14 cellular contexts compared by ENCODE assay signal in genomic region chr15:88603885-88604284, GRCh38. TPM values are rescaled to one million over a fixed set of nuclear protein-coding genes. Genes with fewer than 3 reads are reported as not detected.
A peak's percentile ranks its signal among the peaks of the same experiment; 100 is the strongest.
DNase-seq lines count a peak whose midpoint lies in the region; ATAC-seq and TF ChIP-seq lines count a peak whose summit lies in the region.
"Had no signal": no experiment of that assay in that cellular context is flagged by ENCODE, and none has a peak within 500 bp of the region (broad histone marks: within the 10 kb centered on the region; RNA-seq: fewer than 3 reads in every experiment).

No MANE protein-coding gene starts in this region.

- H3K27me3 Mint-ChIP-seq in HFFc6 (ENCODE audit: insufficient read depth) (peaks cover 47% of the 10 kb centered on the region), neural crest cell (ENCODE audit: low read depth) (peaks cover 91% of the 10 kb centered on the region)

- H3K4me3 Mint-ChIP-seq in HFFc6 (no peak overlapping the region), neural crest cell (peak overlapping the region; percentile 78)

- H3K4me1 Mint-ChIP-seq in HFFc6 (ENCODE audit: low read depth) (peaks cover 5% of the 10 kb centered on the region; the same call in 1 of the 2 replicates), neural crest cell (peaks cover 39% of the 10 kb centered on the region)

- H3K36me3 Mint-ChIP-seq in HFFc6 (ENCODE audit: low read depth) (peaks cover 4% of the 10 kb centered on the region; the same call in 1 of the 2 replicates), neural crest cell (ENCODE audit: low read depth) (no peaks in the 10 kb centered on the region)

- TF ChIP-seq CTCF in HFFc6 (IDR thresholded peaks at IDR 0.05) = peak; percentile 30; the same call in 1 of the 2 replicates
- TF ChIP-seq CTCF in neural crest cell (conservative IDR thresholded peaks at IDR 0.05) = no peak

- ATAC-seq in HG02610 (IDR thresholded peaks at IDR 0.05; ENCODE audit: unreplicated experiment) (no peak), HG02623 (IDR thresholded peaks at IDR 0.05; ENCODE audit: unreplicated experiment) (no peak)

- peak; percentile 6 for DNase-seq in DMS79 treated with DMSO at 0.1 percent for 48 hours (lab: John Stamatoyannopoulos, UW)
- DNase-seq in DMS79 (lab: John Stamatoyannopoulos, UW) = no peak
- DNase-seq in HFFc6 = no peak
- peak; percentile 63 for DNase-seq in cerebellar cortex (ENCODE audit: low spot score)
- no peak for DNase-seq in neural crest cell (ENCODE audit: low read depth, low spot score)
- DNase-seq in amniotic stem cell (lab: John Stamatoyannopoulos, UW) = no peak
- DNase-seq: Calu3; effector CD4-positive, alpha-beta T cell; foreskin melanocyte; NCI-H510A treated with DMSO at 0.1 percent for 48 hours; SHP77; testis had no signal

- H3K27ac Mint-ChIP-seq in HFFc6 (no peak overlapping the region), neural crest cell (ENCODE audit: unreplicated experiment) (peak overlapping the region; percentile 25)

- H3K9me3 Mint-ChIP-seq in HFFc6 (no peaks in the 10 kb centered on the region), neural crest cell (no peaks in the 10 kb centered on the region)

RNA-seq across cellular contexts. Expression of gene AEN, which starts 17.3 kb away (rescaled TPM):
- 10 to 100 TPM; 65.4 to 73.4 (median 67.8) TPM for total RNA-seq in HFFc6 (2021; fragmentation: NEBNext Ultra II Directional; extraction: Animal tissue kit (Norgen Biotek cat#: 25700))
- total RNA-seq in neural crest cell = 45.7 and 47.9 TPM in 2 replicates

RNA-seq across cellular contexts. Expression of gene ISG20, which starts 34.9 kb away (rescaled TPM):
- total RNA-seq in HFFc6 (2021; fragmentation: NEBNext Ultra II Directional; extraction: Animal tissue kit (Norgen Biotek cat#: 25700)) = 1 to 10 TPM in 1 of 6 experiments, under 1 TPM in 5; 0.47 to 1.5 (median 0.76) TPM
- total RNA-seq in neural crest cell = 1.1 and 1.5 TPM in 2 replicates

RNA-seq across cellular contexts. Expression of gene DET1, which starts 57.4 kb away (rescaled TPM):
- total RNA-seq in HFFc6 (2021; fragmentation: NEBNext Ultra II Directional; extraction: Animal tissue kit (Norgen Biotek cat#: 25700)) = 1 to 10 TPM; 4.9 to 7.1 (median 6.2) TPM
- total RNA-seq in neural crest cell = 14.0 and 16.1 TPM in 2 replicates

Comparison
In these comparisons a context has a peak if more than half of its experiments do, and no peak if none do; other contexts are left out.
1. DNase-seq: peak in DMS79 treated with DMSO at 0.1 percent for 48 hours (single experiment) and cerebellar cortex (single experiment); none in DMS79 (single experiment), HFFc6 (single experiment), neural crest cell (single experiment) and amniotic stem cell (single experiment).